35 cellular contexts compared by ENCODE assay signal in genomic region chr10:107004362-107004761, GRCh38.
"Had no signal": no experiment of that assay in that cellular context is flagged by ENCODE, and none has a peak within 500 bp of the region (broad histone marks: within the 10 kb centered on the region; RNA-seq: fewer than 3 reads in every experiment).

No MANE protein-coding gene starts in this region.

- H3K4me3 ChIP-seq: MG63 had no signal

- H3K9me3 ChIP-seq: MG63 had no signal

- H3K27me3 ChIP-seq: MG63 had no signal

- DNase-seq: Karpas-422, Kasumi-1, MG63, MM.1S, MV-4-11, NCI-H1048, NCI-H1092, NCI-H1092 treated with DMSO at 0.1 percent for 48 hours, NCI-H1105, NCI-H1105 treated with DMSO at 0.1 percent for 48 hours, NCI-H1417, NCI-H1417 treated with DMSO at 0.1 percent for 48 hours, NCI-H1436, NCI-H1436 treated with DMSO at 0.1 percent for 48 hours, NCI-H146, NCI-H1694, NCI-H1694 treated with DMSO at 0.1 percent for 48 hours, NCI-H187, NCI-H187 treated with DMSO at 0.1 percent for 48 hours, NCI-H1930, NCI-H2029, NCI-H2029 treated with DMSO at 0.1 percent for 48 hours, NCI-H2081, NCI-H2081 treated with DMSO at 0.1 percent for 48 hours, NCI-H2107, NCI-H2171, NCI-H2171 treated with DMSO at 0.1 percent for 48 hours, NCI-H2227 treated with DMSO at 0.1 percent for 48 hours, NCI-H226, NCI-H345, NCI-H446, NCI-H446 treated with DMSO at 0.1 percent for 48 hours, NCI-H510A, NCI-H510A treated with DMSO at 0.1 percent for 48 hours, NCI-H524 had no signal

- H3K36me3 ChIP-seq: MG63 had no signal
